In genomic region chr15:91751611-91752010, GRCh38 we compare ENCODE assay signal across 16 cellular contexts.
A peak's percentile ranks its signal among the peaks of the same experiment; 100 is the strongest.
DNase-seq lines count a peak whose midpoint lies in the region; TF ChIP-seq lines count a peak whose summit lies in the region.
"Had no signal": no experiment of that assay in that cellular context is flagged by ENCODE, and none has a peak within 500 bp of the region (broad histone marks: within the 10 kb centered on the region; RNA-seq: fewer than 3 reads in every experiment).

No MANE protein-coding gene starts in this region.

- H4K12ac ChIP-seq in trophoblast cell (ENCODE audit: low read depth, low read length), result no peak overlapping the region

- peaks cover 2% of the 10 kb centered on the region for H3K27me3 Mint-ChIP-seq in chondrocyte (ENCODE audit: low read depth)

- no peak overlapping the region for H3K4ac ChIP-seq in trophoblast cell (ENCODE audit: low read depth, low read length)

- H2BK120ac ChIP-seq in trophoblast cell (ENCODE audit: insufficient read depth, low read length, poor library complexity), result no peak overlapping the region

- H3K79me2 ChIP-seq in trophoblast cell (ENCODE audit: control insufficient read depth, insufficient read depth, low read length, poor library complexity), result no peaks in the 10 kb centered on the region

- peaks cover 4% of the 10 kb centered on the region; the same call in 1 of the 2 replicates for H3K27me3 ChIP-seq in MG63
- H3K27me3 ChIP-seq in trophoblast cell (ENCODE audit: insufficient read depth, low read length), result no peaks in the 10 kb centered on the region
- H3K27me3 ChIP-seq: BLaER1 treated with 17β-estradiol and CSF1 and Interleukin-3, amounts not matched to agents 10 nM and 100 nM had no signal

- H2BK12ac ChIP-seq in trophoblast cell (ENCODE audit: low read length), result no peak overlapping the region

- no peak overlapping the region for H2AFZ ChIP-seq in trophoblast cell (ENCODE audit: insufficient read depth, low read length, poor library complexity)

- no peak overlapping the region for H2AK5ac ChIP-seq in trophoblast cell (ENCODE audit: low read length)

- H3K27ac ChIP-seq in caudate nucleus (ENCODE audit: low read depth, low read length) (peak overlapping the region; percentile 94), trophoblast cell (ENCODE audit: low read depth, low read length) (no peak overlapping the region)
- H3K27ac ChIP-seq: BLaER1 treated with 17β-estradiol and CSF1 and Interleukin-3, amounts not matched to agents 10 nM and 100 nM had no signal

- H3K9ac ChIP-seq in trophoblast cell (ENCODE audit: low read length), result no peak overlapping the region
- H3K9ac ChIP-seq: BLaER1 treated with 17β-estradiol and CSF1 and Interleukin-3, amounts not matched to agents 10 nM and 100 nM had no signal

- H3K4me3 Mint-ChIP-seq in chondrocyte (ENCODE audit: unreplicated experiment), result no peak overlapping the region
- H3K4me3 Mint-ChIP-seq: CD4-positive, alpha-beta T cell had no signal

- WGBS in trophoblast cell (ENCODE audit: extremely low coverage, insufficient coverage, insufficient read length), result no CpG with 5 or more reads among the region's 2 CpGs

- H3K36me3 Mint-ChIP-seq in chondrocyte (ENCODE audit: low read depth), result no peaks in the 10 kb centered on the region

- no peak overlapping the region for H4K91ac ChIP-seq in trophoblast cell (ENCODE audit: low read depth, low read length)

- H3K79me1 ChIP-seq in trophoblast cell (ENCODE audit: low read length), result no peaks in the 10 kb centered on the region

- no peak overlapping the region for H3K27ac Mint-ChIP-seq in chondrocyte (ENCODE audit: unreplicated experiment)
- H3K27ac Mint-ChIP-seq: CD4-positive, alpha-beta T cell had no signal

- H3K9me3 ChIP-seq in MG63 (no peaks in the 10 kb centered on the region), trophoblast cell (ENCODE audit: insufficient read depth, low read depth, low read length) (peaks cover 19% of the 10 kb centered on the region)

- DNase-seq in MG63 (peak; percentile 5), caudate nucleus (lab: John Stamatoyannopoulos, UW) (peak in 4 of 61 donors; percentile 22 to 63 (median 36)), globus pallidus (ENCODE audit: low spot score) (peak; percentile 60), trophoblast cell (no peak), NCI-H510A (lab: John Stamatoyannopoulos, UW) (no peak), HK-2 (ENCODE audit: unreplicated experiment) (no peak), chondrocyte (ENCODE audit: low spot score) (no peak)
- no peak for DNase-seq in stimulated activated CD4-positive, alpha-beta T cell treated with anti-CD3 and anti-CD28 coated beads, Interleukin-15, amount 100 ng/mL, for 24 hours
- DNase-seq: CD4-positive, alpha-beta T cell; KBM-7; NCI-H2029; NCI-H2227 treated with DMSO at 0.1 percent for 48 hours; NCI-H69; RPMI8226; SHP77 had no signal

- no peaks in the 10 kb centered on the region for H3K4me1 ChIP-seq in trophoblast cell (ENCODE audit: control insufficient read depth in 1 of 2, insufficient read depth in 2 of 2, low read length in 2 of 2)

- H3K4me1 Mint-ChIP-seq in chondrocyte (ENCODE audit: low read depth), result no peaks in the 10 kb centered on the region

- H3K36me3 ChIP-seq in MG63 (no peaks in the 10 kb centered on the region), trophoblast cell (ENCODE audit: control insufficient read depth in 1 of 2, insufficient read depth in 2 of 2, low read length in 2 of 2) (no peaks in the 10 kb centered on the region)
- H3K36me3 ChIP-seq: BLaER1 treated with 17β-estradiol and CSF1 and Interleukin-3, amounts not matched to agents 10 nM and 100 nM had no signal

- H3K4me3 ChIP-seq in MG63 (no peak overlapping the region), trophoblast cell (ENCODE audit: low read depth, low read length) (no peak overlapping the region)
- H3K4me3 ChIP-seq: BLaER1 treated with 17β-estradiol and CSF1 and Interleukin-3, amounts not matched to agents 10 nM and 100 nM had no signal

- no peak overlapping the region for H3K4me2 ChIP-seq in trophoblast cell (ENCODE audit: low read length)
- H3K4me2 ChIP-seq: BLaER1 treated with 17β-estradiol and CSF1 and Interleukin-3, amounts not matched to agents 10 nM and 100 nM had no signal

- no peak overlapping the region for H4K8ac ChIP-seq in trophoblast cell (ENCODE audit: low read depth, low read length)

- H3K14ac ChIP-seq in trophoblast cell (ENCODE audit: low read length), result no peak overlapping the region

- no peak overlapping the region for H2BK5ac ChIP-seq in trophoblast cell (ENCODE audit: low read depth, low read length, poor library complexity)

- no peak overlapping the region for H3K18ac ChIP-seq in trophoblast cell (ENCODE audit: low read length)

- H3K23ac ChIP-seq in trophoblast cell (ENCODE audit: low read length), result peak overlapping the region; percentile 30

- TF ChIP-seq CTCF in chondrocyte (IDR thresholded peaks at IDR 0.05), result no peak

- H3K9me3 Mint-ChIP-seq in chondrocyte (ENCODE audit: low read depth), result peaks cover 11% of the 10 kb centered on the region

Comparison
In these comparisons a context has a peak if more than half of its experiments do, and no peak if none do; other contexts are left out.
1. DNase-seq: peak in MG63 (single experiment) and globus pallidus (single experiment); none in trophoblast cell (0 of 2), NCI-H510A (single experiment), HK-2 (single experiment), stimulated activated CD4-positive, alpha-beta T cell treated with anti-CD3 and anti-CD28 coated beads, Interleukin-15, amount 100 ng/mL, for 24 hours (single experiment) and chondrocyte (single experiment).